Comparison of ENCODE assay signal across 27 cellular contexts in genomic region chr6:127833336-127833735, GRCh38.
"Had no signal": no experiment of that assay in that cellular context is flagged by ENCODE, and none has a peak within 500 bp of the region (broad histone marks: within the 10 kb centered on the region; RNA-seq: fewer than 3 reads in every experiment).

No MANE protein-coding gene starts in this region.

- H3K4me2 ChIP-seq: smooth muscle cell had no signal

- H3K9me3 Mint-ChIP-seq: activated T-cell treated with anti-CD3 and anti-CD28 coated beads, Interleukin-2, amount 50 U/mL, for 24 hours; activated T-helper 17 cell treated with anti-CD3 and anti-CD28 coated beads, Interleukin-2, amount 50 U/mL, for 72 hours; stimulated activated naive B cell treated with anti-CD40 and anti-IgM and Interleukin-4, amounts not matched to agents 10 μg/mL and 1 μg/mL and 100 μg/mL, for 72 hours; T-helper 2 cell treated with Interferon-gamma antibody and Interleukin-4, amounts not matched to agents 5 μg/mL and 100 μg/mL, for 36 hours had no signal

- H3K4me3 ChIP-seq: body of pancreas, cardiac muscle cell, colonic mucosa, left ventricle myocardium inferior, ovary, psoas muscle, sigmoid colon, smooth muscle cell, stomach, suprapubic skin, tibial artery had no signal

- H3K4me1 ChIP-seq: body of pancreas, colonic mucosa, left ventricle myocardium inferior, psoas muscle, sigmoid colon, stomach, suprapubic skin, tibial artery had no signal

- H3K36me3 Mint-ChIP-seq: stimulated activated naive B cell treated with anti-CD40 and anti-IgM and Interleukin-4, amounts not matched to agents 10 μg/mL and 1 μg/mL and 100 μg/mL, for 72 hours had no signal

- H3K27ac Mint-ChIP-seq: activated T-cell treated with anti-CD3 and anti-CD28 coated beads, Interleukin-2, amount 50 U/mL, for 24 hours; activated T-helper 17 cell treated with anti-CD3 and anti-CD28 coated beads, Interleukin-2, amount 50 U/mL, for 72 hours; stimulated activated naive B cell treated with anti-CD40 and anti-IgM and Interleukin-4, amounts not matched to agents 10 μg/mL and 1 μg/mL and 100 μg/mL, for 72 hours; T-helper 2 cell treated with Interferon-gamma antibody and Interleukin-4, amounts not matched to agents 5 μg/mL and 100 μg/mL, for 36 hours had no signal

- H3K4me1 Mint-ChIP-seq: stimulated activated naive B cell treated with anti-CD40 and anti-IgM and Interleukin-4, amounts not matched to agents 10 μg/mL and 1 μg/mL and 100 μg/mL, for 72 hours had no signal

- ATAC-seq: activated T-helper 17 cell treated with anti-CD3 and anti-CD28 coated beads, Interleukin-2, amount 50 U/mL, for 72 hours; body of pancreas; psoas muscle; stimulated activated naive B cell treated with anti-CD40 and anti-IgM and Interleukin-4, amounts not matched to agents 10 μg/mL and 1 μg/mL and 100 μg/mL, for 72 hours had no signal

- DNase-seq: activated CD4-positive, alpha-beta T cell treated with anti-CD3 and anti-CD28 coated beads for 48 hours; activated CD4-positive, alpha-beta T cell treated with anti-CD3 and anti-CD28 coated beads, Interleukin-2, amount 50 U/mL, for 48 hours; activated CD8-positive, alpha-beta memory T cell treated with anti-CD3 and anti-CD28 coated beads, Interleukin-2, amount 50 U/mL, for 48 hours; activated gamma-delta T cell treated with Interleukin-2 at 50 U/mL for 16 hours; activated naive CD4-positive, alpha-beta T cell treated with anti-CD3 and anti-CD28 coated beads, Interleukin-2, amount 50 U/mL, for 16 hours; activated T-cell treated with anti-CD3 and anti-CD28 coated beads, Interleukin-2, amount 50 U/mL, for 24 hours; aorta; body of pancreas; cerebellar nuclear complex; colonic mucosa; effector CD8-positive, alpha-beta T cell; islet precursor cell; left ventricle myocardium inferior; ovary; psoas muscle; sigmoid colon; stimulated activated CD4-positive, alpha-beta T cell treated with anti-CD3 and anti-CD28 coated beads, Interleukin-15, amount 100 ng/mL, for 24 hours; stimulated activated CD4-positive, alpha-beta T cell treated with anti-CD3 and anti-CD28 coated beads, Interleukin-2, amount 100 ng/mL, for 24 hours; stimulated activated naive B cell treated with anti-CD40 and anti-IgM and Interleukin-4, amounts not matched to agents 10 μg/mL and 1 μg/mL and 100 μg/mL, for 72 hours; stomach; T-helper 1 cell; tibial artery had no signal

- H3K27me3 Mint-ChIP-seq: activated T-cell treated with anti-CD3 and anti-CD28 coated beads, Interleukin-2, amount 50 U/mL, for 24 hours; activated T-helper 17 cell treated with anti-CD3 and anti-CD28 coated beads, Interleukin-2, amount 50 U/mL, for 72 hours; stimulated activated naive B cell treated with anti-CD40 and anti-IgM and Interleukin-4, amounts not matched to agents 10 μg/mL and 1 μg/mL and 100 μg/mL, for 72 hours had no signal

- H3K27ac ChIP-seq: body of pancreas, cardiac muscle cell, colonic mucosa, left ventricle myocardium inferior, ovary, psoas muscle, sigmoid colon, stomach, suprapubic skin, tibial artery had no signal

- H3K4me3 Mint-ChIP-seq: activated T-cell treated with anti-CD3 and anti-CD28 coated beads, Interleukin-2, amount 50 U/mL, for 24 hours; activated T-helper 17 cell treated with anti-CD3 and anti-CD28 coated beads, Interleukin-2, amount 50 U/mL, for 72 hours; stimulated activated naive B cell treated with anti-CD40 and anti-IgM and Interleukin-4, amounts not matched to agents 10 μg/mL and 1 μg/mL and 100 μg/mL, for 72 hours; T-helper 2 cell treated with Interferon-gamma antibody and Interleukin-4, amounts not matched to agents 5 μg/mL and 100 μg/mL, for 36 hours had no signal

- H3K9me3 ChIP-seq: body of pancreas, colonic mucosa, left ventricle myocardium inferior, ovary, psoas muscle, sigmoid colon, stomach, suprapubic skin, tibial artery had no signal

- H3K27me3 ChIP-seq: body of pancreas, cardiac muscle cell, colonic mucosa, ovary, sigmoid colon, stomach, suprapubic skin, tibial artery had no signal

- H3K36me3 ChIP-seq: cardiac muscle cell, colonic mucosa, left ventricle myocardium inferior, ovary, sigmoid colon, stomach, suprapubic skin, tibial artery had no signal
